Comparison of ENCODE assay signal across 33 cellular contexts in the genomic region with DNA sequence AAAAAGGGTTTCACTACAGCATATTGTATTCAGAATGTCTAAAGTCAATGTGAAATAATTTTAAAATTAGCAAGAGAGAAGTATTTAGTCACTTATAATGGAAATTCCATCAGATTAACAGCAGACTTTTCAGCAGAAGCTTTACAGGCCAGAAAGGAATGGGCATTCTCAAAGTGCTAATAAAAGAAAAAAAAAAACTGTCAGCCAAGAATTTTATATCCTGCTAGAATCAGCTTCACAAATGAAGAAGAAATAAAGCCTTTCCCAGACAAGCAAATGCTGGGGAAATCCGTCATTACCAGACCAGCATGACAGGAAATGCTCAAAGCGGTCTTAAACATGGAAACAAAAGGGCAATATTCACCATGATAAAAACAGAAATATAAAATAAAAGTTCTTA. TPM values are rescaled to one million over a fixed set of nuclear protein-coding genes. Genes with fewer than 3 reads are reported as not detected.
"Had no signal": no experiment of that assay in that cellular context is flagged by ENCODE, and none has a peak within 500 bp of the region (broad histone marks: within the 10 kb centered on the region; RNA-seq: fewer than 3 reads in every experiment).

No MANE protein-coding gene starts in this region.

- H3K4me3 Mint-ChIP-seq: activated B cell treated with CpG ODN at 0.5 μM for 24 hours; activated CD4-positive, alpha-beta memory T cell treated with anti-CD3 and anti-CD28 coated beads, Interleukin-2, amount 10 ng/mL, durations not matched to agents 7 days and 5 days; activated T-cell treated with anti-CD3 and anti-CD28 coated beads, Interleukin-2, amount 50 U/mL, for 4 hours; brain; IgD-negative memory B cell; T-helper 17 cell had no signal

- H3K27me3 ChIP-seq: cardiac muscle cell, Peyer's patch, SJSA1 had no signal

- DNase-seq: activated B cell treated with CpG ODN at 0.5 μM for 24 hours; activated CD4-positive, alpha-beta memory T cell treated with anti-CD3 and anti-CD28 coated beads, Interleukin-2, amount 10 ng/mL, durations not matched to agents 7 days and 5 days; activated CD4-positive, alpha-beta T cell treated with anti-CD3 and anti-CD28 coated beads, Interleukin-2, amount 50 U/mL, for 1 hour; activated CD8-positive, alpha-beta memory T cell treated with anti-CD3 and anti-CD28 coated beads, Interleukin-2, amount 50 U/mL, for 48 hours; activated naive CD4-positive, alpha-beta T cell treated with anti-CD3 and anti-CD28 coated beads, Interleukin-2, amount 50 U/mL, for 16 hours; activated T-cell treated with anti-CD3 and anti-CD28 coated beads, Interleukin-2, amount 50 U/mL, for 4 hours; amygdala; KG1; MV-4-11; NCI-H1092 treated with DMSO at 0.1 percent for 48 hours; NCI-H1417 treated with DMSO at 0.1 percent for 48 hours; NCI-H1694; NCI-H2029; NCI-H2107; NCI-H2171 treated with DMSO at 0.1 percent for 48 hours; NCI-H226; NCI-H526; NCI-H82; Peyer's patch; SHP77; SW 1271; T-helper 17 cell; T-helper 9 cell had no signal

- H3K4me1 Mint-ChIP-seq: activated B cell treated with CpG ODN at 0.5 μM for 24 hours, brain, T-helper 17 cell had no signal

- H3K4me3 ChIP-seq: cardiac muscle cell, Peyer's patch, SJSA1 had no signal

- H3K27ac ChIP-seq: cardiac muscle cell, Peyer's patch, RWPE1, SJSA1 had no signal

- H3K9me3 ChIP-seq: Peyer's patch, SJSA1 had no signal

- H3K27ac Mint-ChIP-seq: activated B cell treated with CpG ODN at 0.5 μM for 24 hours, brain, T-helper 17 cell had no signal

- H3K4me1 ChIP-seq: Peyer's patch, SJSA1 had no signal

- H3K27me3 Mint-ChIP-seq: activated B cell treated with CpG ODN at 0.5 μM for 24 hours; activated CD4-positive, alpha-beta memory T cell treated with anti-CD3 and anti-CD28 coated beads, Interleukin-2, amount 10 ng/mL, durations not matched to agents 7 days and 5 days; brain; IgD-negative memory B cell; T-helper 17 cell had no signal

- ATAC-seq: SK-N-SH treated with all-trans-retinoic acid at 6 μM for 48 hours, T-helper 17 cell had no signal

RNA-seq across cellular contexts. Expression of gene CPLX4, which starts 21.9 kb away (rescaled TPM):
- total RNA-seq: activated B cell treated with CpG ODN at 0.5 μM for 24 hours; activated CD4-positive, alpha-beta memory T cell treated with anti-CD3 and anti-CD28 coated beads, Interleukin-2, amount 10 ng/mL, durations not matched to agents 7 days and 5 days; activated T-cell treated with anti-CD3 and anti-CD28 coated beads, Interleukin-2, amount 50 U/mL, for 4 hours; astrocyte; cardiac muscle cell; LHCN-M2; M059J; NCI-H460; Peyer's patch; SJSA1; T-helper 17 cell had no signal
